14 cellular contexts compared by ENCODE assay signal in the genomic region with DNA sequence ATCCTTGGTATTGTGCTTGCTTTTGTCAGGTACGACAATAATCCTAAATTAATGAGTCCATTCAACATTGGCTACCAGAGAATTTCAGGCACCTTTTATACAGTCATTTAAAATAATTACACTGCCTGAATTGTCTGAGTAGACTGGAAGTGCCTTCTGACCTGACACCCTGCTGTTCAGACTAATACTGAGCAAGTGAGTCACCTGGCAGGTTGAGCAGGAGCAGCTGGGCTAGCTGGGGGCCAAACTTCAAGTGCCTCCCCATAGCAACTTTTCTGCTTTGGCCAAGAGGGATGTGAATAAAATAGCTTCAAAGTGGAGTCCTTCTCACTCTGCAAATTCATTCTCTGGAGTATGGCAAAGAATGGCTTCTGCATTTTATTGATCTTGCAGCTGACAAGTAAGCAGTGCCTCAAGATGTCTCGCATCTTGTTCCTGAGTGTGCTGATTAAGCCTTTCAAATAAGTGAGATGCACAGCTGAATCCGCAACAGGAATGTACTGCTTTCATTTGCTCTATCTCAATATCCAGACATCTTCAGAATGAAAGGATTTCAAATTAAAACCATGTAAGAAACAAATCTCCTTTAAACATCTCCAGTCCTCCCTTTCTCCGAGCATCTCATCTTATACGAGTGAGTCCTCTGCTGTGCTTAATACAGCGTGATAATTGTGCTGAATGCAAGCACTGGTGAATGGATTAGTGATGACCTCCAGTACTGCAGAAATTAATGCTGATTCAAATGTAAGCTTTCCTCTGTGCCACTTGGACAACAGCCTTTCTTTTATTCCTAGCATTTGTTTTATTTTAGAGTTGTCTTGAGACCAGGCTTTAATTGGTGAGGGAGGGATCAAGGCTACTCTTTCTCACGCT.
DNase-seq lines count a peak whose midpoint lies in the region; ATAC-seq and TF ChIP-seq lines count a peak whose summit lies in the region.
"Had no signal": no experiment of that assay in that cellular context is flagged by ENCODE, and none has a peak within 500 bp of the region (broad histone marks: within the 10 kb centered on the region; RNA-seq: fewer than 3 reads in every experiment).

No MANE protein-coding gene starts in this region.

- in situ Hi-C loops in SK-MEL-5 (cut with HindIII; ENCODE audit: low pct_unique_long_range_greater_than_20kb, low sequenced_read_pairs): no loop called here

- H3K27ac ChIP-seq in suprapubic skin (no peak overlapping the region), left lung (no peak overlapping the region)
- H3K27ac ChIP-seq: BLaER1 treated with 17β-estradiol and CSF1 and Interleukin-3, amounts not matched to agents 10 nM and 100 nM; SK-N-MC had no signal

- H3K27me3 ChIP-seq in suprapubic skin (no peaks in the 10 kb centered on the region), left lung (no peaks in the 10 kb centered on the region)
- H3K27me3 ChIP-seq: BLaER1 treated with 17β-estradiol and CSF1 and Interleukin-3, amounts not matched to agents 10 nM and 100 nM had no signal

- no peak for TF ChIP-seq EP300 in suprapubic skin (IDR thresholded peaks at IDR 0.05)

- H3K9me3 ChIP-seq in suprapubic skin: no peaks in the 10 kb centered on the region
- no peaks in the 10 kb centered on the region for H3K9me3 ChIP-seq in left lung
- H3K9me3 ChIP-seq: BLaER1 treated with 17β-estradiol and CSF1 and Interleukin-3, amounts not matched to agents 10 nM and 100 nM had no signal

- H3K4me3 ChIP-seq in suprapubic skin: no peak overlapping the region
- H3K4me3 ChIP-seq in left lung: no peak overlapping the region
- H3K4me3 ChIP-seq: BLaER1 treated with 17β-estradiol and CSF1 and Interleukin-3, amounts not matched to agents 10 nM and 100 nM; SK-N-MC had no signal

- ATAC-seq in HG02840 (IDR thresholded peaks at IDR 0.05; ENCODE audit: low FRiP score, unreplicated experiment) (no peak), GM18511 (IDR thresholded peaks at IDR 0.05; ENCODE audit: unreplicated experiment) (no peak), left lung (no peak)

- intact Hi-C loops in left lung (cut with DNase I): no loop called here

- H3K36me3 ChIP-seq in suprapubic skin (no peaks in the 10 kb centered on the region), left lung (no peaks in the 10 kb centered on the region)
- H3K36me3 ChIP-seq: BLaER1 treated with 17β-estradiol and CSF1 and Interleukin-3, amounts not matched to agents 10 nM and 100 nM had no signal

- H3K4me1 ChIP-seq in suprapubic skin: no peaks in the 10 kb centered on the region
- H3K4me1 ChIP-seq in left lung: no peaks in the 10 kb centered on the region
- H3K4me1 ChIP-seq: BLaER1 treated with 17β-estradiol and CSF1 and Interleukin-3, amounts not matched to agents 10 nM and 100 nM had no signal

- 72% methylated on average over 7 of the region's 7 CpGs for WGBS in suprapubic skin

- DNase-seq in DMS53 (lab: John Stamatoyannopoulos, UW): peak; percentile 78
- DNase-seq in NCI-H1105 treated with DMSO at 0.1 percent for 48 hours (lab: John Stamatoyannopoulos, UW): peak; percentile 91
- DNase-seq in SK-MEL-5 (ENCODE audit: low read depth, low spot score): peak; percentile 22
- DNase-seq in iPS DF 4.7 (ENCODE audit: extremely low read depth, low spot score): peak; percentile 16
- DNase-seq in suprapubic skin (ENCODE audit: low spot score in 2 of 2): no peak
- no peak for DNase-seq in left lung
- DNase-seq: activated CD4-positive, alpha-beta T cell treated with anti-CD3 and anti-CD28 coated beads, Interleukin-2, amount 10 ng/mL, durations not matched to agents 24 days and 14 days; activated naive CD4-positive, alpha-beta T cell; cortex of kidney; trophoblast cell had no signal

- TF ChIP-seq POLR2A in suprapubic skin (IDR thresholded peaks at IDR 0.05): no peak

- TF ChIP-seq CTCF in suprapubic skin (IDR thresholded peaks at IDR 0.05) (no peak), left lung (IDR thresholded peaks at IDR 0.05) (no peak)

Comparison
In these comparisons a context has a peak if more than half of its experiments do, and no peak if none do; other contexts are left out.
1. DNase-seq: peak in DMS53 (single experiment), NCI-H1105 treated with DMSO at 0.1 percent for 48 hours (single experiment), SK-MEL-5 (single experiment) and iPS DF 4.7 (single experiment); none in suprapubic skin (0 of 2) and left lung (0 of 2).